22 cellular contexts compared by ENCODE assay signal in genomic region chr6:35980991-35981645, GRCh38. TPM values are rescaled to one million over a fixed set of nuclear protein-coding genes. Genes with fewer than 3 reads are reported as not detected.
DNase-seq lines count a peak whose midpoint lies in the region; ATAC-seq and TF ChIP-seq lines count a peak whose summit lies in the region.
"Had no signal": no experiment of that assay in that cellular context is flagged by ENCODE, and none has a peak within 500 bp of the region (broad histone marks: within the 10 kb centered on the region; RNA-seq: fewer than 3 reads in every experiment).

No MANE protein-coding gene starts in this region.

- WGBS in trophoblast cell (ENCODE audit: extremely low coverage, insufficient coverage, insufficient read length): no CpG with 5 or more reads among the region's 6 CpGs

- H4K8ac ChIP-seq in trophoblast cell (ENCODE audit: low read depth, low read length): no peak overlapping the region

- no peak overlapping the region for H2BK120ac ChIP-seq in trophoblast cell (ENCODE audit: insufficient read depth, low read length, poor library complexity)

- no peaks in the 10 kb centered on the region for H3K79me1 ChIP-seq in trophoblast cell (ENCODE audit: low read length)

- H3K23ac ChIP-seq in trophoblast cell (ENCODE audit: low read length): no peak overlapping the region

- no peaks in the 10 kb centered on the region for H3K79me2 ChIP-seq in trophoblast cell (ENCODE audit: control insufficient read depth, insufficient read depth, low read length, poor library complexity)

- no peak overlapping the region for H3K18ac ChIP-seq in trophoblast cell (ENCODE audit: low read length)

- H3K4me2 ChIP-seq in trophoblast cell (ENCODE audit: low read length): no peak overlapping the region
- H3K4me2 ChIP-seq: GM23338, PC-9 had no signal

- no peak overlapping the region for H2BK12ac ChIP-seq in trophoblast cell (ENCODE audit: low read length)

- no peak overlapping the region for H2BK5ac ChIP-seq in trophoblast cell (ENCODE audit: low read depth, low read length, poor library complexity)

- peaks cover 0 to 5% of the 10 kb centered on the region in 2 experiments for H3K4me1 ChIP-seq in trophoblast cell (ENCODE audit: control insufficient read depth in 1 of 2, insufficient read depth in 2 of 2, low read length in 2 of 2)

- no peak overlapping the region for H4K91ac ChIP-seq in trophoblast cell (ENCODE audit: low read depth, low read length)

- H3K4me3 ChIP-seq in epithelial cell of esophagus (ENCODE audit: low read length) (no peak overlapping the region), trophoblast cell (ENCODE audit: low read depth, low read length) (no peak overlapping the region)
- H3K4me3 ChIP-seq: GM23338, HAP-1, K562, PC-9 had no signal

- H3K9ac ChIP-seq in trophoblast cell (ENCODE audit: low read length): no peak overlapping the region

- TF ChIP-seq RAD21 in Ishikawa (IDR thresholded peaks at IDR 0.05; ENCODE audit: low read depth): no peak

- H3K4ac ChIP-seq in trophoblast cell (ENCODE audit: low read depth, low read length): no peak overlapping the region

- no peaks in the 10 kb centered on the region for H3K36me3 ChIP-seq in trophoblast cell (ENCODE audit: control insufficient read depth in 1 of 2, insufficient read depth in 2 of 2, low read length in 2 of 2)
- H3K36me3 ChIP-seq: HAP-1 had no signal

- DNase-seq in DMS 273 (lab: John Stamatoyannopoulos, UW; ENCODE audit: unreplicated experiment): peak; percentile 51
- peak; percentile 5 for DNase-seq in epithelial cell of esophagus (ENCODE audit: low read depth)
- DNase-seq in trophoblast cell: peak; percentile 58 to 75
- DNase-seq in cerebellar nuclear complex (lab: John Stamatoyannopoulos, UW): no peak
- DNase-seq: AML-193, DMS79, MM.1S, NCI-H1048, NCI-H1417 treated with DMSO at 0.1 percent for 48 hours, NCI-H187, NCI-H510A, NCI-H748 treated with DMSO at 0.1 percent for 48 hours, PC-9, RPMI8226, SHP77 had no signal

- no peaks in the 10 kb centered on the region for H3K9me3 ChIP-seq in trophoblast cell (ENCODE audit: insufficient read depth, low read depth, low read length)
- H3K9me3 ChIP-seq: HAP-1 had no signal

- no peak overlapping the region for H3K27ac ChIP-seq in trophoblast cell (ENCODE audit: low read depth, low read length)
- H3K27ac ChIP-seq: PC-9 had no signal

- ATAC-seq in HG03025 (IDR thresholded peaks at IDR 0.05; ENCODE audit: low FRiP score, unreplicated experiment) (no peak), HG03469 (IDR thresholded peaks at IDR 0.05; ENCODE audit: unreplicated experiment) (no peak)
- ATAC-seq: GM23338, K562 had no signal

- H2AK5ac ChIP-seq in trophoblast cell (ENCODE audit: low read length): no peak overlapping the region

- no peak overlapping the region for H2AFZ ChIP-seq in trophoblast cell (ENCODE audit: insufficient read depth, low read length, poor library complexity)
- H2AFZ ChIP-seq: GM23338, PC-9 had no signal

- TF ChIP-seq CTCF in epithelial cell of esophagus (IDR thresholded peaks at IDR 0.05; ENCODE audit: insufficient read depth, low read depth, low read length, missing control alignments): no peak

- no peak overlapping the region for H4K12ac ChIP-seq in trophoblast cell (ENCODE audit: low read depth, low read length)

- H3K27me3 ChIP-seq in trophoblast cell (ENCODE audit: insufficient read depth, low read length): no peaks in the 10 kb centered on the region

- no peak for TF ChIP-seq EP300 in Ishikawa (IDR thresholded peaks at IDR 0.05; ENCODE audit: borderline replicate concordance)

- H3K14ac ChIP-seq in trophoblast cell (ENCODE audit: low read length): no peak overlapping the region

TF ChIP-seq in Ishikawa, 13 proteins besides CTCF, POLR2A, EP300 and RAD21:
- TF ChIP-seq TAF1 (IDR thresholded peaks at IDR 0.05; ENCODE audit: low read depth) (no peak), ZBTB7A (IDR thresholded peaks at IDR 0.05; ENCODE audit: low read depth) (no peak), EGR1 (IDR thresholded peaks at IDR 0.05) (no peak), CEBPB (IDR thresholded peaks at IDR 0.05) (0 out of 2 replicates have a peak, but pooled peaks have one; percentile 6), TCF12 (IDR thresholded peaks at IDR 0.05; ENCODE audit: low read depth) (no peak), REST (IDR thresholded peaks at IDR 0.05; ENCODE audit: low read depth) (no peak), YY1 (IDR thresholded peaks at IDR 0.05; ENCODE audit: low read depth) (no peak)
- TF ChIP-seq, protein P1, sequence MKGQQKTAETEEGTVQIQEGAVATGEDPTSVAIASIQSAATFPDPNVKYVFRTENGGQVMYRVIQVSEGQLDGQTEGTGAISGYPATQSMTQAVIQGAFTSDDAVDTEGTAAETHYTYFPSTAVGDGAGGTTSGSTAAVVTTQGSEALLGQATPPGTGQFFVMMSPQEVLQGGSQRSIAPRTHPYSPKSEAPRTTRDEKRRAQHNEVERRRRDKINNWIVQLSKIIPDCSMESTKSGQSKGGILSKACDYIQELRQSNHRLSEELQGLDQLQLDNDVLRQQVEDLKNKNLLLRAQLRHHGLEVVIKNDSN (IDR thresholded peaks at IDR 0.05): no peak
- TF ChIP-seq, protein P2, sequence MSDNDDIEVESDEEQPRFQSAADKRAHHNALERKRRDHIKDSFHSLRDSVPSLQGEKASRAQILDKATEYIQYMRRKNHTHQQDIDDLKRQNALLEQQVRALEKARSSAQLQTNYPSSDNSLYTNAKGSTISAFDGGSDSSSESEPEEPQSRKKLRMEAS (IDR thresholded peaks at IDR 0.05): no peak
TF ChIP-seq in Ishikawa: peak in this region for 1.

RNA-seq across cellular contexts. Expression of gene SLC26A8, which starts 43.3 kb away (rescaled TPM):
- 0.01 TPM in 2 replicates for polyA plus RNA-seq in trophoblast cell (2013)
- polyA plus RNA-seq: AG04450, K562 had no signal

RNA-seq across cellular contexts. Expression of gene MAPK14, which starts 46.5 kb away (rescaled TPM):
- 19.1 and 19.2 TPM in 2 replicates for polyA plus RNA-seq in trophoblast cell (2013)

Comparison
In these comparisons a context has a peak if more than half of its experiments do, and no peak if none do; other contexts are left out.
1. DNase-seq: peak in DMS 273 (single experiment), epithelial cell of esophagus (single experiment) and trophoblast cell (2 of 2); none in cerebellar nuclear complex (0 of 2).